In genomic region chr1:905811-906531, GRCh38 we compare ENCODE assay signal across 9 cellular contexts. TPM values are rescaled to one million over a fixed set of nuclear protein-coding genes. Genes with fewer than 3 reads are reported as not detected.
DNase-seq lines count a peak whose midpoint lies in the region; ATAC-seq and TF ChIP-seq lines count a peak whose summit lies in the region.
"Had no signal": no experiment of that assay in that cellular context is flagged by ENCODE, and none has a peak within 500 bp of the region (broad histone marks: within the 10 kb centered on the region; RNA-seq: fewer than 3 reads in every experiment).

No MANE protein-coding gene starts in this region.

- H3K4me3 ChIP-seq in RWPE2 (ENCODE audit: severe bottlenecking) (no peak overlapping the region), right cardiac atrium (ENCODE audit: low read length) (no peak overlapping the region), spleen (peak overlapping the region in 1 of 8 donors; percentile 66)

- H3K36me3 ChIP-seq in RWPE2 (ENCODE audit: low read depth) (no peaks in the 10 kb centered on the region), spleen (no peaks in the 10 kb centered on the region)

- H3K9me3 ChIP-seq in RWPE2 (ENCODE audit: severe bottlenecking): no peaks in the 10 kb centered on the region
- no peaks in the 10 kb centered on the region for H3K9me3 ChIP-seq in right cardiac atrium (ENCODE audit: control insufficient read depth, low read length)
- no peaks in the 10 kb centered on the region for H3K9me3 ChIP-seq in spleen

- H3K27ac ChIP-seq in RWPE2 (ENCODE audit: poor library complexity, severe bottlenecking) (no peak overlapping the region), right cardiac atrium (ENCODE audit: low read length) (no peak overlapping the region), spleen (peak overlapping the region in 5 of 8 donors; percentile 51 to 77 (median 60))

- no peak for ATAC-seq in RWPE2 (ENCODE audit: low read depth)
- ATAC-seq in right cardiac atrium: no peak
- no peak for ATAC-seq in GM21367 (IDR thresholded peaks at IDR 0.05; ENCODE audit: unreplicated experiment)

- no peaks in the 10 kb centered on the region for H3K27me3 ChIP-seq in RWPE2 (ENCODE audit: insufficient read depth, poor library complexity, severe bottlenecking)
- H3K27me3 ChIP-seq in right cardiac atrium (ENCODE audit: control insufficient read depth, insufficient read depth): no peaks in the 10 kb centered on the region
- peaks cover 0 to 84% (median 31%) of the 10 kb centered on the region in 7 donors for H3K27me3 ChIP-seq in spleen (replicated peaks in 1 of 7)

- no peak for TF ChIP-seq POLR2A in spleen (IDR thresholded peaks at IDR 0.05)

- H3K4me1 ChIP-seq in RWPE2 (ENCODE audit: insufficient read depth, poor library complexity, severe bottlenecking): peaks cover 4% of the 10 kb centered on the region
- peaks cover 6% of the 10 kb centered on the region for H3K4me1 ChIP-seq in right cardiac atrium (ENCODE audit: control insufficient read depth, insufficient read depth, low read length)
- peaks cover 14 to 59% (median 28%) of the 10 kb centered on the region in 6 donors for H3K4me1 ChIP-seq in spleen

- DNase-seq in GM19240 (ENCODE audit: insufficient read length, low spot score): peak; percentile 11
- DNase-seq in RWPE2 (ENCODE audit: low spot score): peak; percentile 51
- peak; percentile 29 to 79 (median 79) for DNase-seq in right cardiac atrium
- DNase-seq in spleen: peak; percentile 74
- DNase-seq in globus pallidus (ENCODE audit: low spot score): no peak
- no peak for DNase-seq in activated gamma-delta T cell (lab: John Stamatoyannopoulos, UW)
- DNase-seq: amniotic stem cell, NCI-H1436 treated with DMSO at 0.1 percent for 48 hours had no signal

- TF ChIP-seq CTCF in RWPE2 (IDR thresholded peaks at IDR 0.05; ENCODE audit: poor library complexity, severe bottlenecking) (no peak), spleen (IDR thresholded peaks at IDR 0.05 in 8 of 11, conservative IDR thresholded peaks at IDR 0.05 in 3 of 11) (no peak)

- intact Hi-C loops in right cardiac atrium (cut with DNase I): loop anchor here in 1 of 4 donors (10.0 kb wide), 1 partner anchor 49 kb away; the partner anchor contains the start of gene NOC2L
- intact Hi-C loops in spleen (cut with DNase I; ENCODE audit: low total_unique reads): no loop called here

- WGBS in right cardiac atrium: 55% methylated on average over 13 of the region's 13 CpGs
- 62 to 74% (median 68%) methylated on average over 13 of the region's 13 CpGs for WGBS in spleen, 5 donors

RNA-seq across cellular contexts. Expression of gene SAMD11, which starts 17.8 kb away (rescaled TPM):
- 10 to 100 TPM in 3 of 4 donors, 1 to 10 TPM in 1; 6.9 to 27.2 (median 11.4) TPM for total RNA-seq in right cardiac atrium
- polyA plus RNA-seq in right cardiac atrium: 7.8 TPM
- 10 to 100 TPM in 5 of 7 donors, 1 to 10 TPM in 2; 7.5 to 37.0 (median 18.1) TPM for total RNA-seq in spleen
- polyA plus RNA-seq in spleen: 10 to 100 TPM in 2 of 3 donors, 1 to 10 TPM in 1; 7.7 to 33.2 (median 19.8) TPM

RNA-seq across cellular contexts. Expression of gene NOC2L, which starts 53.1 kb away (rescaled TPM):
- total RNA-seq in right cardiac atrium (10 to 100 TPM; 43.6 to 48.6 (median 45.5) TPM), spleen (10 to 100 TPM; 26.2 to 61.1 (median 44.7) TPM)
- polyA plus RNA-seq in right cardiac atrium (44.3 TPM), spleen (10 to 100 TPM; 46.6 to 73.4 (median 52.8) TPM)

RNA-seq across cellular contexts. Expression of gene KLHL17, which starts 54.4 kb away (rescaled TPM):
- total RNA-seq in right cardiac atrium: 1 to 10 TPM; 5.0 to 9.7 (median 6.6) TPM
- 5.3 TPM for polyA plus RNA-seq in right cardiac atrium
- 10 to 100 TPM; 12.0 to 21.5 (median 18.7) TPM for total RNA-seq in spleen
- 10 to 100 TPM; 14.1 to 31.6 (median 26.0) TPM for polyA plus RNA-seq in spleen

Comparison
In these comparisons a context has a peak if more than half of its experiments do, and no peak if none do; other contexts are left out.
1. DNase-seq: peak in GM19240 (single experiment), RWPE2 (single experiment), right cardiac atrium (3 of 3) and spleen (single experiment); none in globus pallidus (single experiment) and activated gamma-delta T cell (single experiment).
2. H3K27ac ChIP-seq: peak in spleen (5 of 8); none in RWPE2 (single experiment) and right cardiac atrium (single experiment).